In the genomic region with DNA sequence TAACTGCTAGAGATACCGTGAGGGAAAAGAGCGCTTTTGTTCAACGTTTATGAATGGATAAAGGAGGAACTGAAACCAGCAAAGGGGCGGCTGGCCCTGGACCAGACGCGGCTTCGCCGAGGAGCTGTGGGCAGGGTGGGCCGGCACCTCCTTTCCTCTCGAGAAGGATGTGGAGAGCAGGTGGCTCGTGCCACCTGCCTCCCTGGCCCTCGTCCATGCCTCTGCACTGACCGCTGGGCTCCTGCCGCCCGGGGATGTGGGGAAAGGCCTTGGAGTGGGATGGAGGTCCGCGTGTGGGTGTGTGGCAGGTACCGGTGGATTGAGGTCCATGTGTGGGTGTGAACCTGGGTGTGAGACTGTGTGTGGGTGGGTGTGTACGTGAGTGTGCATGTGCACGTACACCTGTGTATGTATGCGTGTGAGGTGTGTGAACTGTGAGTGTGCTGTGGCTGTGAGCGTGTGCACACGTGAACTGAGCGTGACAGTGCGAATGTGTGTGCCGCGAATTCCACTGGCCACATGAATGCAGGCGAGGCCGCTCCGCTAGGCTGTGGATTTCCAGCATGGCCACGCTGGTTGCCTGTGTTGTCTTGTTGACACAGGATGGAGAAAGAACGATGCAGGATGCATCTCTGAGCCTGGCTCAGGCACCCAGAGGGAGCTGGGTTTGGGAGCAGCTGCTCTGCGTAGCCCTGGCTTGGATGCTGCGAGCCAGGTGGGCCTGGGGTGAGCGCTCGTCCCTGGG, we compare ENCODE assay signal across 10 cellular contexts. TPM values are rescaled to one million over a fixed set of nuclear protein-coding genes. Genes with fewer than 3 reads are reported as not detected.
DNase-seq lines count a peak whose midpoint lies in the region; ATAC-seq and TF ChIP-seq lines count a peak whose summit lies in the region.
"Had no signal": no experiment of that assay in that cellular context is flagged by ENCODE, and none has a peak within 500 bp of the region (broad histone marks: within the 10 kb centered on the region; RNA-seq: fewer than 3 reads in every experiment).

No MANE protein-coding gene starts in this region.

- no peaks in the 10 kb centered on the region for H3K9me3 Mint-ChIP-seq in neural crest cell

- peak; percentile 63 for ATAC-seq in GM18861 (IDR thresholded peaks at IDR 0.05; ENCODE audit: unreplicated experiment)
- peak; percentile 38 for ATAC-seq in GM21717 (IDR thresholded peaks at IDR 0.05; ENCODE audit: unreplicated experiment)
- no peak for ATAC-seq in HG03469 (IDR thresholded peaks at IDR 0.05; ENCODE audit: unreplicated experiment)

- peak; percentile 13 for DNase-seq in NCI-H2029 treated with DMSO at 0.1 percent for 48 hours (lab: John Stamatoyannopoulos, UW)
- DNase-seq in neural crest cell (ENCODE audit: low read depth, low spot score) = no peak
- DNase-seq in prostate gland (ENCODE audit: low spot score) = no peak
- no peak for DNase-seq in stimulated activated naive CD4-positive, alpha-beta T cell treated with Interleukin-2 at 50 U/mL for 16 hours (lab: John Stamatoyannopoulos, UW)
- DNase-seq: activated CD4-positive, CD25-positive, alpha-beta regulatory T cell; retina had no signal

- H3K36me3 Mint-ChIP-seq in neural crest cell (ENCODE audit: low read depth) = no peaks in the 10 kb centered on the region

- no peak for TF ChIP-seq POLR2A in prostate gland (IDR thresholded peaks at IDR 0.05)

- no peak overlapping the region for H3K27ac ChIP-seq in prostate gland
- H3K27ac ChIP-seq: suprapubic skin had no signal

- peaks cover 1% of the 10 kb centered on the region for H3K27me3 Mint-ChIP-seq in neural crest cell (ENCODE audit: low read depth)

- H3K9me3 ChIP-seq in prostate gland = no peaks in the 10 kb centered on the region
- H3K9me3 ChIP-seq: suprapubic skin had no signal

- H3K4me1 ChIP-seq in prostate gland (replicated peaks) = no peaks in the 10 kb centered on the region

- peaks cover 7% of the 10 kb centered on the region for H3K4me1 Mint-ChIP-seq in neural crest cell

- no peaks in the 10 kb centered on the region for H3K36me3 ChIP-seq in prostate gland
- H3K36me3 ChIP-seq: suprapubic skin had no signal

- H3K4me3 ChIP-seq in prostate gland = no peak overlapping the region
- H3K4me3 ChIP-seq: suprapubic skin had no signal

- intact Hi-C loops in prostate gland (cut with DNase I) = no loop called here

- H3K27me3 ChIP-seq in prostate gland (replicated peaks; ENCODE audit: insufficient read depth) = peaks cover 9% of the 10 kb centered on the region

- H3K27ac Mint-ChIP-seq in neural crest cell (ENCODE audit: unreplicated experiment) = no peak overlapping the region

- H3K4me3 Mint-ChIP-seq in neural crest cell = peak overlapping the region; percentile 16

- no peak for TF ChIP-seq CTCF in neural crest cell (conservative IDR thresholded peaks at IDR 0.05)
- no peak for TF ChIP-seq CTCF in prostate gland (IDR thresholded peaks at IDR 0.05)

- WGBS in prostate gland = 55% methylated on average over 36 of the region's 36 CpGs

RNA-seq across cellular contexts. Expression of a gene that starts 4.4 kb away (rescaled TPM):
- total RNA-seq in neural crest cell (27.2 and 29.4 TPM in 2 replicates), prostate gland (10 to 100 TPM in 1 of 2 donors, 1 to 10 TPM in 1; 6.4 to 12.8 TPM)
